In genomic region chr6:167079853-167080297, GRCh38 we compare ENCODE assay signal across 9 cellular contexts. TPM values are rescaled to one million over a fixed set of nuclear protein-coding genes. Genes with fewer than 3 reads are reported as not detected.
DNase-seq lines count a peak whose midpoint lies in the region; ATAC-seq and TF ChIP-seq lines count a peak whose summit lies in the region.
"Had no signal": no experiment of that assay in that cellular context is flagged by ENCODE, and none has a peak within 500 bp of the region (broad histone marks: within the 10 kb centered on the region; RNA-seq: fewer than 3 reads in every experiment).

No MANE protein-coding gene starts in this region.

- no peaks in the 10 kb centered on the region for H3K27me3 ChIP-seq in esophagus squamous epithelium

- H3K27me3 Mint-ChIP-seq in activated B cell treated with CpG ODN at 0.5 μM for 24 hours (no peaks in the 10 kb centered on the region), type B pancreatic cell (no peaks in the 10 kb centered on the region)

- no peaks in the 10 kb centered on the region for H3K36me3 Mint-ChIP-seq in activated B cell treated with CpG ODN at 0.5 μM for 24 hours (ENCODE audit: low read depth)
- no peaks in the 10 kb centered on the region for H3K36me3 Mint-ChIP-seq in type B pancreatic cell

- TF ChIP-seq POLR2A in GM19193 (IDR thresholded peaks at IDR 0.05; ENCODE audit: extremely low read depth, insufficient read depth, insufficient read length) (peak; percentile 49), esophagus squamous epithelium (IDR thresholded peaks at IDR 0.05) (no peak)

- no peaks in the 10 kb centered on the region for H3K36me3 ChIP-seq in esophagus squamous epithelium

- 61 to 86% methylated on average over 3 to 6 of the region's 11 CpGs for WGBS in esophagus squamous epithelium, 2 donors

- ATAC-seq in HG03045 (IDR thresholded peaks at IDR 0.05; ENCODE audit: unreplicated experiment) (peak; percentile 99), activated B cell treated with CpG ODN at 0.5 μM for 24 hours (ENCODE audit: low read depth) (peak; percentile 99)

- H3K4me1 Mint-ChIP-seq in activated B cell treated with CpG ODN at 0.5 μM for 24 hours (peaks cover 52% of the 10 kb centered on the region), type B pancreatic cell (ENCODE audit: unreplicated experiment) (peaks cover 5% of the 10 kb centered on the region)

- H3K27ac ChIP-seq in esophagus squamous epithelium: no peak overlapping the region

- DNase-seq in activated B cell treated with CpG ODN at 0.5 μM for 24 hours: peak; percentile 65
- DNase-seq in stimulated activated CD4-positive, alpha-beta T cell treated with anti-CD3 and anti-CD28 coated beads, Interleukin-12 subunit alpha, Interleukin-12 subunit beta, amount 100 ng/mL, for 48 hours (ENCODE audit: low read depth in 2 of 3, low spot score in 1 of 3): peak; percentile 57 to 74 (median 70)
- DNase-seq in ACHN: no peak
- DNase-seq in type B pancreatic cell (ENCODE audit: extremely low spot score, unreplicated experiment): no peak
- no peak for DNase-seq in midbrain (lab: John Stamatoyannopoulos, UW)
- DNase-seq in esophagus squamous epithelium (lab: John Stamatoyannopoulos, UW): no peak

- no peaks in the 10 kb centered on the region for H3K4me1 ChIP-seq in esophagus squamous epithelium

- in situ Hi-C loops in ACHN (cut with HindIII; ENCODE audit: low pct_ligation_motif_present, low pct_unique_long_range_greater_than_20kb, low sequenced_read_pairs): no loop called here

- intact Hi-C loops in activated B cell treated with CpG ODN at 0.5 μM for 24 hours (cut with micrococcal nuclease): loop anchor here (1.0 to 2.0 kb wide), 9 partner anchors 10 to 293 kb away; partner anchors contain the start of gene CEP43
- intact Hi-C loops in esophagus squamous epithelium (cut with DNase I): no loop called here

- CTCF ChIA-PET in activated B cell treated with CpG ODN at 0.5 μM for 24 hours (lab: Charles Lee): interaction anchor here (0.8 to 2.3 kb wide), 5 partner anchors 13 to 62 kb away, joined by 4 to 20 read pairs (median 5); no protein-coding TSS in a partner anchor

- POLR2A ChIA-PET in activated B cell treated with CpG ODN at 0.5 μM for 24 hours (lab: Charles Lee): interaction anchor here (0.7 to 4.7 kb wide), 8 partner anchors 11 to 62 kb away, joined by 3 to 51 read pairs (median 9); no protein-coding TSS in a partner anchor

- no peak overlapping the region for H3K4me3 ChIP-seq in esophagus squamous epithelium

- H3K4me3 Mint-ChIP-seq in activated B cell treated with CpG ODN at 0.5 μM for 24 hours (peak overlapping the region; percentile 54), type B pancreatic cell (no peak overlapping the region)

- H3K9me3 Mint-ChIP-seq in activated B cell treated with CpG ODN at 0.5 μM for 24 hours (peaks cover 2% of the 10 kb centered on the region), type B pancreatic cell (no peaks in the 10 kb centered on the region)

- H3K27ac Mint-ChIP-seq in activated B cell treated with CpG ODN at 0.5 μM for 24 hours: peak overlapping the region; percentile 91
- H3K27ac Mint-ChIP-seq in type B pancreatic cell: no peak overlapping the region

- H3K9me3 ChIP-seq in esophagus squamous epithelium: no peaks in the 10 kb centered on the region

- TF ChIP-seq CTCF in activated B cell treated with CpG ODN at 0.5 μM for 24 hours (IDR thresholded peaks at IDR 0.05) (peak; percentile 51), type B pancreatic cell (conservative IDR thresholded peaks at IDR 0.05) (no peak), esophagus squamous epithelium (IDR thresholded peaks at IDR 0.05) (peak in 2 of 6 experiments; percentile 22 to 38)

RNA-seq across cellular contexts. Expression of gene CCR6, which starts 43.0 kb away (rescaled TPM):
- total RNA-seq in activated B cell treated with CpG ODN at 0.5 μM for 24 hours (26.2 and 28.9 TPM in 2 replicates), type B pancreatic cell (ENCODE audit: low replicate concordance) (not detected in 2 replicates), esophagus squamous epithelium (1 to 10 TPM in 1 of 4 donors, under 1 TPM in 2, not detected in 1; 0.23 to 2.4 (median 0.57) TPM)
- total RNA-seq: fibroblast of villous mesenchyme had no signal

Comparison
In these comparisons a context has a peak if more than half of its experiments do, and no peak if none do; other contexts are left out.
1. DNase-seq: peak in activated B cell treated with CpG ODN at 0.5 μM for 24 hours (single experiment) and stimulated activated CD4-positive, alpha-beta T cell treated with anti-CD3 and anti-CD28 coated beads, Interleukin-12 subunit alpha, Interleukin-12 subunit beta, amount 100 ng/mL, for 48 hours (3 of 3); none in ACHN (single experiment), type B pancreatic cell (single experiment), midbrain (single experiment) and esophagus squamous epithelium (single experiment).